Comparison of ENCODE assay signal across 1 cellular context in the genomic region with DNA sequence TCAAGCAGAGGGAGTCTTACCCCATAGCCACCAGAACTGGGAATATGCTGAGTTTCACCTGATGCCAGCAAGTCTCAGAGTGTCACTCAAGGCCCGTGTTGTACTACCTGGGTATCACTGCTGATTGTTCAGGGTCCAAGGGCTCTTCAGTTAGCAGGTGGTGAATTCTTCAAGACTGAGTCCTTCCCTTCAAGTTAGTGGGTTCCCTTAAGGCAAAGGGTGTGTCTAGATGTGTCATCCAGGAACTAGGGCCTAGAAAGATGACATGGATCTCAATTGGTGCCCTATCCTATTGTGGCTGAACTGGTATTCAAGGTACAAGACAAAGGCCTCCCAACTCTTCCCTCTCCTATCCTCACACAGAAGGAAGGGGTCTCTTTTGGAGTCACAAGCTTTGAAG.
TF ChIP-seq lines count a peak whose summit lies in the region.

No MANE protein-coding gene starts in this region.

TF ChIP-seq in IMR-90, 13 proteins besides CTCF, POLR2A, EP300 and RAD21 (continued from another document):
- no peak for TF ChIP-seq CEBPB (IDR thresholded peaks at IDR 0.05; ENCODE audit: low read depth, low read length)
- TF ChIP-seq CHD1 (IDR thresholded peaks at IDR 0.05; ENCODE audit: low read depth, low read length): no peak
- TF ChIP-seq MXI1 (IDR thresholded peaks at IDR 0.05; ENCODE audit: borderline replicate concordance, low read depth, low read length): no peak
- TF ChIP-seq, protein P1, sequence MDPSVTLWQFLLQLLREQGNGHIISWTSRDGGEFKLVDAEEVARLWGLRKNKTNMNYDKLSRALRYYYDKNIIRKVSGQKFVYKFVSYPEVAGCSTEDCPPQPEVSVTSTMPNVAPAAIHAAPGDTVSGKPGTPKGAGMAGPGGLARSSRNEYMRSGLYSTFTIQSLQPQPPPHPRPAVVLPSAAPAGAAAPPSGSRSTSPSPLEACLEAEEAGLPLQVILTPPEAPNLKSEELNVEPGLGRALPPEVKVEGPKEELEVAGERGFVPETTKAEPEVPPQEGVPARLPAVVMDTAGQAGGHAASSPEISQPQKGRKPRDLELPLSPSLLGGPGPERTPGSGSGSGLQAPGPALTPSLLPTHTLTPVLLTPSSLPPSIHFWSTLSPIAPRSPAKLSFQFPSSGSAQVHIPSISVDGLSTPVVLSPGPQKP (IDR thresholded peaks at IDR 0.05; ENCODE audit: borderline replicate concordance, low read depth, low read length): no peak
- TF ChIP-seq RFX5 (IDR thresholded peaks at IDR 0.05; ENCODE audit: low read depth, low read length): no peak
- no peak for TF ChIP-seq RCOR1 (IDR thresholded peaks at IDR 0.05; ENCODE audit: insufficient replicate concordance, low read length)
- TF ChIP-seq BHLHE40 (IDR thresholded peaks at IDR 0.05; ENCODE audit: low read depth, low read length): no peak
- TF ChIP-seq MAFK (IDR thresholded peaks at IDR 0.05; ENCODE audit: low read depth, low read length): no peak
- TF ChIP-seq SMC3 (IDR thresholded peaks at IDR 0.05; ENCODE audit: low read depth, low read length): no peak
- TF ChIP-seq NFE2L2 (IDR thresholded peaks at IDR 0.05; ENCODE audit: low read depth, low read length): no peak
TF ChIP-seq in IMR-90: peak in this region for 0.
